ENCODE assay signal across 23 cellular contexts in genomic region chr10:24251547-24251946, GRCh38. TPM values are rescaled to one million over a fixed set of nuclear protein-coding genes. Genes with fewer than 3 reads are reported as not detected.
DNase-seq lines count a peak whose midpoint lies in the region; ATAC-seq and TF ChIP-seq lines count a peak whose summit lies in the region.
"Had no signal": no experiment of that assay in that cellular context is flagged by ENCODE, and none has a peak within 500 bp of the region (broad histone marks: within the 10 kb centered on the region; RNA-seq: fewer than 3 reads in every experiment).

No MANE protein-coding gene starts in this region.

- no peaks in the 10 kb centered on the region for H3K27me3 ChIP-seq in prostate gland (replicated peaks; ENCODE audit: insufficient read depth)
- H3K27me3 ChIP-seq in gastroesophageal sphincter: no peaks in the 10 kb centered on the region
- H3K27me3 ChIP-seq: colonic mucosa, tibial nerve had no signal

- no peaks in the 10 kb centered on the region for H3K9me3 Mint-ChIP-seq in WTC11
- no peaks in the 10 kb centered on the region for H3K9me3 Mint-ChIP-seq in activated CD4-positive, alpha-beta T cell treated with anti-CD3 and anti-CD28 coated beads, Interleukin-2, amount 10 ng/mL, durations not matched to agents 24 days and 14 days
- H3K9me3 Mint-ChIP-seq: IgD-negative memory B cell; natural killer cell; stimulated activated effector memory CD8-positive, alpha-beta T cell treated with anti-CD3 and anti-CD28 coated beads, Interleukin-12 subunit alpha, Interleukin-12 subunit beta, amount 100 ng/mL, for 72 hours had no signal

- no peaks in the 10 kb centered on the region for H3K36me3 Mint-ChIP-seq in WTC11
- H3K36me3 Mint-ChIP-seq in activated CD4-positive, alpha-beta T cell treated with anti-CD3 and anti-CD28 coated beads, Interleukin-2, amount 10 ng/mL, durations not matched to agents 24 days and 14 days (ENCODE audit: low read depth): no peaks in the 10 kb centered on the region
- H3K36me3 Mint-ChIP-seq: activated naive CD8-positive, alpha-beta T cell; CD4-positive, alpha-beta memory T cell; IgD-negative memory B cell; natural killer cell; stimulated activated effector memory CD8-positive, alpha-beta T cell treated with anti-CD3 and anti-CD28 coated beads, Interleukin-12 subunit alpha, Interleukin-12 subunit beta, amount 100 ng/mL, for 72 hours had no signal

- peak overlapping the region; percentile 73 to 74 for H3K27ac ChIP-seq in prostate gland
- no peak overlapping the region for H3K27ac ChIP-seq in gastroesophageal sphincter
- H3K27ac ChIP-seq: colonic mucosa had no signal

- ATAC-seq in WTC11 (peak; percentile 55), gastroesophageal sphincter (no peak)
- ATAC-seq: natural killer cell; stimulated activated effector memory CD8-positive, alpha-beta T cell treated with anti-CD3 and anti-CD28 coated beads, Interleukin-12 subunit alpha, Interleukin-12 subunit beta, amount 100 ng/mL, for 72 hours had no signal

- no peak for TF ChIP-seq POLR2A in prostate gland (IDR thresholded peaks at IDR 0.05)
- TF ChIP-seq POLR2A in gastroesophageal sphincter (IDR thresholded peaks at IDR 0.05): no peak

- no peak for TF ChIP-seq CTCF in WTC11 (IDR thresholded peaks at IDR 0.05)
- no peak for TF ChIP-seq CTCF in prostate gland (IDR thresholded peaks at IDR 0.05)
- TF ChIP-seq CTCF in gastroesophageal sphincter (IDR thresholded peaks at IDR 0.05): no peak
- TF ChIP-seq CTCF in GM13976 (IDR thresholded peaks at IDR 0.05; ENCODE audit: borderline replicate concordance, control extremely low read depth, extremely low read depth, insufficient read depth, missing control alignments): no peak

- DNase-seq in ELF-1 (ENCODE audit: low read depth, low spot score): peak; percentile 89
- DNase-seq in WTC11 (ENCODE audit: low spot score): no peak
- peak; percentile 43 for DNase-seq in iPS-NIHi7 (ENCODE audit: extremely low spot score)
- peak; percentile 45 for DNase-seq in prostate gland (ENCODE audit: low spot score)
- DNase-seq in activated CD4-positive, alpha-beta T cell treated with anti-CD3 and anti-CD28 coated beads, Interleukin-2, amount 10 ng/mL, durations not matched to agents 24 days and 14 days: no peak
- no peak for DNase-seq in NCI-H345 (lab: John Stamatoyannopoulos, UW)
- no peak for DNase-seq in GM13976 (ENCODE audit: low spot score)
- DNase-seq: CD4-positive, alpha-beta memory T cell; colonic mucosa; DND-41; GOT3; natural killer cell; NCI-H1930; NCI-H510A treated with DMSO at 0.1 percent for 48 hours; retina; SHP77; stimulated activated CD4-positive, alpha-beta T cell treated with anti-CD3 and anti-CD28 coated beads, Interleukin-15, amount 100 ng/mL, for 24 hours; T-helper 2 cell had no signal

- CTCF ChIA-PET in WTC11 (lab: Charles Lee): interaction anchor here (0.7 to 1.3 kb wide), 7 partner anchors 12 to 132 kb away, joined by 3 to 7 read pairs (median 4); no protein-coding TSS in a partner anchor

- H3K27me3 Mint-ChIP-seq in WTC11 (ENCODE audit: low read depth): no peaks in the 10 kb centered on the region
- no peaks in the 10 kb centered on the region for H3K27me3 Mint-ChIP-seq in activated CD4-positive, alpha-beta T cell treated with anti-CD3 and anti-CD28 coated beads, Interleukin-2, amount 10 ng/mL, durations not matched to agents 24 days and 14 days
- H3K27me3 Mint-ChIP-seq: activated naive CD8-positive, alpha-beta T cell; IgD-negative memory B cell had no signal

- H3K4me1 ChIP-seq in prostate gland (replicated peaks) (peaks cover 18% of the 10 kb centered on the region), gastroesophageal sphincter (no peaks in the 10 kb centered on the region)
- H3K4me1 ChIP-seq: colonic mucosa had no signal

- H3K27ac Mint-ChIP-seq in WTC11: peak overlapping the region; percentile 76
- no peak overlapping the region for H3K27ac Mint-ChIP-seq in activated CD4-positive, alpha-beta T cell treated with anti-CD3 and anti-CD28 coated beads, Interleukin-2, amount 10 ng/mL, durations not matched to agents 24 days and 14 days
- H3K27ac Mint-ChIP-seq: activated naive CD8-positive, alpha-beta T cell; CD4-positive, alpha-beta memory T cell; IgD-negative memory B cell; natural killer cell; stimulated activated effector memory CD8-positive, alpha-beta T cell treated with anti-CD3 and anti-CD28 coated beads, Interleukin-12 subunit alpha, Interleukin-12 subunit beta, amount 100 ng/mL, for 72 hours had no signal

- POLR2A ChIA-PET in WTC11 (lab: Charles Lee): interaction anchor here (0.6 to 0.7 kb wide), 4 partner anchors 63 to 1284 kb away, joined by 3 to 5 read pairs (median 3); no protein-coding TSS in a partner anchor

- peaks cover 59% of the 10 kb centered on the region for H3K4me1 Mint-ChIP-seq in WTC11
- no peaks in the 10 kb centered on the region for H3K4me1 Mint-ChIP-seq in activated CD4-positive, alpha-beta T cell treated with anti-CD3 and anti-CD28 coated beads, Interleukin-2, amount 10 ng/mL, durations not matched to agents 24 days and 14 days
- H3K4me1 Mint-ChIP-seq: CD4-positive, alpha-beta memory T cell; natural killer cell; stimulated activated effector memory CD8-positive, alpha-beta T cell treated with anti-CD3 and anti-CD28 coated beads, Interleukin-12 subunit alpha, Interleukin-12 subunit beta, amount 100 ng/mL, for 72 hours had no signal

- H3K4me3 ChIP-seq in prostate gland (no peak overlapping the region), gastroesophageal sphincter (no peak overlapping the region)
- H3K4me3 ChIP-seq: colonic mucosa, tibial nerve had no signal

- 39% methylated on average over 2 of the region's 2 CpGs for WGBS in prostate gland
- WGBS in gastroesophageal sphincter (ENCODE audit: low coverage in 1 of 2), 2 donors: 76 to 79% methylated on average over 2 of the region's 2 CpGs

- H3K9me3 ChIP-seq in prostate gland (no peaks in the 10 kb centered on the region), gastroesophageal sphincter (no peaks in the 10 kb centered on the region)
- H3K9me3 ChIP-seq: colonic mucosa, tibial nerve had no signal

- no peaks in the 10 kb centered on the region for H3K36me3 ChIP-seq in prostate gland
- no peaks in the 10 kb centered on the region for H3K36me3 ChIP-seq in gastroesophageal sphincter
- H3K36me3 ChIP-seq: colonic mucosa, tibial nerve had no signal

- intact Hi-C loops in prostate gland (cut with DNase I): no loop called here
- intact Hi-C loops in activated CD4-positive, alpha-beta T cell treated with anti-CD3 and anti-CD28 coated beads, Interleukin-2, amount 10 ng/mL, durations not matched to agents 24 days and 14 days (cut with micrococcal nuclease): no loop called here

- no peak for TF ChIP-seq EP300 in gastroesophageal sphincter (IDR thresholded peaks at IDR 0.05)

- in situ Hi-C loops in GM13976 (cut with MboI; ENCODE audit: low sequenced_read_pairs, unreplicated experiment): no loop called here

- H3K4me3 Mint-ChIP-seq in WTC11: no peak overlapping the region
- H3K4me3 Mint-ChIP-seq in activated CD4-positive, alpha-beta T cell treated with anti-CD3 and anti-CD28 coated beads, Interleukin-2, amount 10 ng/mL, durations not matched to agents 24 days and 14 days: no peak overlapping the region
- H3K4me3 Mint-ChIP-seq: activated naive CD8-positive, alpha-beta T cell; CD4-positive, alpha-beta memory T cell; natural killer cell; stimulated activated effector memory CD8-positive, alpha-beta T cell treated with anti-CD3 and anti-CD28 coated beads, Interleukin-12 subunit alpha, Interleukin-12 subunit beta, amount 100 ng/mL, for 72 hours had no signal

TF ChIP-seq in WTC11, 78 proteins besides CTCF, POLR2A, EP300 and RAD21 (continues in another document):
- TF ChIP-seq NFE2L1 (CRISPR knock-in tag; IDR thresholded peaks at IDR 0.05) (no peak), ZNF317 (CRISPR knock-in tag; IDR thresholded peaks at IDR 0.05; ENCODE audit: borderline replicate concordance, low read depth) (no peak), GTF2I (CRISPR knock-in tag; conservative IDR thresholded peaks at IDR 0.05) (no peak), SP1 (CRISPR knock-in tag; conservative IDR thresholded peaks at IDR 0.05) (no peak), E2F4 (CRISPR knock-in tag; IDR thresholded peaks at IDR 0.05; ENCODE audit: borderline replicate concordance, low read depth) (no peak)

RNA-seq across cellular contexts. Expression of gene KIAA1217, which starts 42.6 kb away (rescaled TPM):
- 19.7 to 23.4 TPM (median 20.6 TPM) in 3 replicates for total RNA-seq in WTC11 (2021)
- 100 to 1,000 TPM in 1 of 2 donors, 10 to 100 TPM in 1; 92.5 to 188 TPM for total RNA-seq in prostate gland
- 1.7 and 2.0 TPM in 2 replicates for total RNA-seq in activated CD4-positive, alpha-beta T cell treated with anti-CD3 and anti-CD28 coated beads, Interleukin-2, amount 10 ng/mL, durations not matched to agents 24 days and 14 days
- 10 to 100 TPM in 3 of 4 donors, 1 to 10 TPM in 1; 9.7 to 15.3 (median 12.7) TPM for total RNA-seq in gastroesophageal sphincter
- total RNA-seq: natural killer cell had no signal

Comparison
In these comparisons a context has a peak if more than half of its experiments do, and no peak if none do; other contexts are left out.
1. DNase-seq: peak in ELF-1 (single experiment), iPS-NIHi7 (single experiment) and prostate gland (single experiment); none in WTC11 (single experiment), activated CD4-positive, alpha-beta T cell treated with anti-CD3 and anti-CD28 coated beads, Interleukin-2, amount 10 ng/mL, durations not matched to agents 24 days and 14 days (single experiment), NCI-H345 (single experiment) and GM13976 (single experiment).
2. H3K27ac ChIP-seq: peak in prostate gland (2 of 2); none in gastroesophageal sphincter (0 of 4).